ENCODE assay signal across 9 cellular contexts in the genomic region with DNA sequence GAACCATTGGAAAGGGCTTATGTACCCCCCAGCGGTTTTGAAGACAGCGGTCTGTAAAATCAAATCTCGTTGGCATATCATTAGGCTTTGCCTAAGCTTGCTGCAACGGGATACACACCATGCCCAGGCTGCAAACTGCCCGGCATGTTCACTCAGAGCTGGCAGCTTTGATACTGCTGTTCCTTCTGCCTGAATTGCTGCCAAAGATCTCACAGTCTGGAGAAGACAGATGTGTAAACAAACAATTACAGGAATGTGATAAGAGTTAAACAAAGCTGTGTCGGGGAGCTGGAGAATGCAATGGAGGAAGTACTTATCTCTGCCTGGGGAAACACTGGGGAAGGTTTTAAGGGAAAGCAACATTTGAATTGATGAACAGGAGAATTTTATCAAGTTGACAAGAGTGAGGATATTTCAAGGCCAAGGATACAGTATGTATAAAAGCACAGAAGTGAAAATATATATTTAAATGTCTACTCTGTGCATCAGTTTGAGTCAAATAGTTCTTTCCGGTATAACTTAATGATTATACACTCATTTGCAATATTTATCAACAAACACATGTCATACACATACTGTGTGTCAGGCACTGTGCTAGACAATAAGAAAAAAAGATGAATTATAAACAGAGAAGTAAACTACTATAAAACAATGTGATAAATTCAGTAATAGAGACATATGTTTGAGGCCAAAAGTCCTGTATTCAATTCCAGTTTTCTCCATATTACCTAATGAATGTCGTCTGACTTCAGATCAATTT. TPM values are rescaled to one million over a fixed set of nuclear protein-coding genes. Genes with fewer than 3 reads are reported as not detected.
A peak's percentile ranks its signal among the peaks of the same experiment; 100 is the strongest.
DNase-seq lines count a peak whose midpoint lies in the region; ATAC-seq and TF ChIP-seq lines count a peak whose summit lies in the region.
"Had no signal": no experiment of that assay in that cellular context is flagged by ENCODE, and none has a peak within 500 bp of the region (broad histone marks: within the 10 kb centered on the region; RNA-seq: fewer than 3 reads in every experiment).

No MANE protein-coding gene starts in this region.

- H3K9ac ChIP-seq in colonic mucosa (ENCODE audit: low read depth in 2 of 2, low read length in 2 of 2): no peak overlapping the region

- no peak for TF ChIP-seq CTCF in colonic mucosa (IDR thresholded peaks at IDR 0.05)

- H3K9me3 Mint-ChIP-seq in activated CD4-positive, alpha-beta T cell treated with anti-CD3 and anti-CD28 coated beads, Interleukin-2, amount 10 ng/mL, durations not matched to agents 7 days and 5 days: no peaks in the 10 kb centered on the region
- H3K9me3 Mint-ChIP-seq in CD4-positive, alpha-beta memory T cell: no peaks in the 10 kb centered on the region

- H3K4me3 Mint-ChIP-seq in activated CD4-positive, alpha-beta T cell treated with anti-CD3 and anti-CD28 coated beads, Interleukin-2, amount 10 ng/mL, durations not matched to agents 7 days and 5 days: no peak overlapping the region
- no peak overlapping the region for H3K4me3 Mint-ChIP-seq in CD4-positive, alpha-beta memory T cell

- no peaks in the 10 kb centered on the region for H3K27me3 Mint-ChIP-seq in activated CD4-positive, alpha-beta T cell treated with anti-CD3 and anti-CD28 coated beads, Interleukin-2, amount 10 ng/mL, durations not matched to agents 7 days and 5 days
- peaks cover 0 to 2% of the 10 kb centered on the region in 2 donors for H3K27me3 Mint-ChIP-seq in CD4-positive, alpha-beta memory T cell

- H3K36me3 ChIP-seq in colonic mucosa: no peaks in the 10 kb centered on the region
- no peaks in the 10 kb centered on the region for H3K36me3 ChIP-seq in CD4-positive, alpha-beta memory T cell (ENCODE audit: insufficient read depth, low read length)

- CTCF ChIA-PET in activated CD4-positive, alpha-beta T cell treated with anti-CD3 and anti-CD28 coated beads, Interleukin-2, amount 10 ng/mL, durations not matched to agents 7 days and 5 days (lab: Charles Lee): interaction anchor here (0.7 to 2.2 kb wide), 10 partner anchors 8 to 388 kb away, joined by 3 to 5 read pairs (median 3); a partner anchor contains a TSS
- CTCF ChIA-PET in CD4-positive, alpha-beta memory T cell (lab: Charles Lee; ENCODE audit: partially characterized antibody): interaction anchor here (0.6 to 5.1 kb wide), 39 partner anchors 8 to 1327 kb away, joined by 3 to 71 read pairs (median 4); a partner anchor contains a TSS

- H3K4me3 ChIP-seq in colonic mucosa: no peak overlapping the region
- no peak overlapping the region for H3K4me3 ChIP-seq in CD4-positive, alpha-beta memory T cell (ENCODE audit: low read length in 2 of 2)

- intact Hi-C loops in colonic mucosa (cut with DNase I): loop anchor here (10.0 kb wide), 1 partner anchor 385 kb away; a partner anchor contains a TSS
- intact Hi-C loops in CD4-positive, alpha-beta memory T cell (cut with micrococcal nuclease): loop anchor here (2.0 to 5.0 kb wide), 3 partner anchors 58 to 287 kb away; no protein-coding TSS in a partner anchor

- H3K27ac Mint-ChIP-seq in activated CD4-positive, alpha-beta T cell treated with anti-CD3 and anti-CD28 coated beads, Interleukin-2, amount 10 ng/mL, durations not matched to agents 7 days and 5 days: no peak overlapping the region
- H3K27ac Mint-ChIP-seq in CD4-positive, alpha-beta memory T cell: no peak overlapping the region

- H3K9me3 ChIP-seq in colonic mucosa: no peaks in the 10 kb centered on the region
- H3K9me3 ChIP-seq in CD4-positive, alpha-beta memory T cell (ENCODE audit: control insufficient read depth in 1 of 2, low read length in 2 of 2): no peaks in the 10 kb centered on the region

- DNase-seq in ELF-1 (ENCODE audit: low read depth, low spot score) (peak; percentile 21), NCI-H2227 (lab: John Stamatoyannopoulos, UW; ENCODE audit: unreplicated experiment) (peak; percentile 69), colonic mucosa (peak; percentile 64), mucosa of gallbladder (ENCODE audit: low spot score) (peak; percentile 51)
- no peak for DNase-seq in activated CD4-positive, alpha-beta T cell treated with anti-CD3 and anti-CD28 coated beads, Interleukin-2, amount 10 ng/mL, durations not matched to agents 7 days and 5 days
- no peak for DNase-seq in CD4-positive, alpha-beta memory T cell
- DNase-seq in NK-92 treated with Interleukin-12 subunit alpha and Interleukin-12 subunit beta, amount 100 ng/mL, for 24 hours (lab: John Stamatoyannopoulos, UW): no peak
- DNase-seq: cortex of kidney had no signal

- no peak for ATAC-seq in GM21526 (IDR thresholded peaks at IDR 0.05; ENCODE audit: low FRiP score, unreplicated experiment)

- peaks cover 8% of the 10 kb centered on the region for H3K4me1 ChIP-seq in colonic mucosa
- no peaks in the 10 kb centered on the region for H3K4me1 ChIP-seq in CD4-positive, alpha-beta memory T cell (ENCODE audit: insufficient read depth, low read length)

- POLR2A ChIA-PET in activated CD4-positive, alpha-beta T cell treated with anti-CD3 and anti-CD28 coated beads, Interleukin-2, amount 10 ng/mL, durations not matched to agents 7 days and 5 days (lab: Charles Lee): no interaction called here
- POLR2A ChIA-PET in CD4-positive, alpha-beta memory T cell (lab: Charles Lee; ENCODE audit: partially characterized antibody): interaction anchor here (0.6 to 1.5 kb wide), 4 partner anchors 17 to 155 kb away, joined by 3 to 4 read pairs (median 3); no protein-coding TSS in a partner anchor

- H3K36me3 Mint-ChIP-seq in activated CD4-positive, alpha-beta T cell treated with anti-CD3 and anti-CD28 coated beads, Interleukin-2, amount 10 ng/mL, durations not matched to agents 7 days and 5 days (ENCODE audit: low read depth): no peaks in the 10 kb centered on the region
- H3K36me3 Mint-ChIP-seq in CD4-positive, alpha-beta memory T cell: no peaks in the 10 kb centered on the region

- H3K27me3 ChIP-seq in colonic mucosa: no peaks in the 10 kb centered on the region
- no peaks in the 10 kb centered on the region for H3K27me3 ChIP-seq in CD4-positive, alpha-beta memory T cell (ENCODE audit: insufficient read depth, low read length)

- peak overlapping the region; percentile 30 for H3K27ac ChIP-seq in colonic mucosa
- H3K27ac ChIP-seq in CD4-positive, alpha-beta memory T cell (ENCODE audit: low read depth, low read length): no peak overlapping the region

- H3K4me1 Mint-ChIP-seq in activated CD4-positive, alpha-beta T cell treated with anti-CD3 and anti-CD28 coated beads, Interleukin-2, amount 10 ng/mL, durations not matched to agents 7 days and 5 days: peaks cover 3% of the 10 kb centered on the region
- no peaks in the 10 kb centered on the region for H3K4me1 Mint-ChIP-seq in CD4-positive, alpha-beta memory T cell

RNA-seq across cellular contexts. Expression of a gene that starts 29.9 kb away (rescaled TPM):
- total RNA-seq in colonic mucosa (10 to 100 TPM in 1 of 2 donors, 1 to 10 TPM in 1; 5.7 to 10.6 TPM), mucosa of gallbladder (10.8 TPM)
- total RNA-seq in activated CD4-positive, alpha-beta T cell treated with anti-CD3 and anti-CD28 coated beads, Interleukin-2, amount 10 ng/mL, durations not matched to agents 7 days and 5 days: 10 to 100 TPM; 13.0 to 16.3 TPM
- total RNA-seq in CD4-positive, alpha-beta memory T cell: 1 to 10 TPM; 7.5 to 8.8 TPM
- 1 to 10 TPM; 2.2 to 2.5 TPM for polyA plus RNA-seq in CD4-positive, alpha-beta memory T cell

RNA-seq across cellular contexts. Expression of a gene that starts 29.9 kb away (rescaled TPM):
- 10 to 100 TPM; 11.7 to 39.1 TPM for total RNA-seq in colonic mucosa
- 13.0 TPM for total RNA-seq in mucosa of gallbladder
- total RNA-seq in activated CD4-positive, alpha-beta T cell treated with anti-CD3 and anti-CD28 coated beads, Interleukin-2, amount 10 ng/mL, durations not matched to agents 7 days and 5 days: 10 to 100 TPM; 17.2 to 18.1 TPM
- 1 to 10 TPM; 3.9 to 4.8 TPM for total RNA-seq in CD4-positive, alpha-beta memory T cell
- 10 to 100 TPM; 12.9 to 17.5 TPM for polyA plus RNA-seq in CD4-positive, alpha-beta memory T cell

RNA-seq across cellular contexts. Expression of a gene that starts 41.8 kb away (rescaled TPM):
- total RNA-seq in colonic mucosa: not detected
- not detected for total RNA-seq in mucosa of gallbladder
- under 1 TPM; 0.21 to 0.22 TPM for total RNA-seq in activated CD4-positive, alpha-beta T cell treated with anti-CD3 and anti-CD28 coated beads, Interleukin-2, amount 10 ng/mL, durations not matched to agents 7 days and 5 days
- not detected for total RNA-seq in CD4-positive, alpha-beta memory T cell
- under 1 TPM in 1 of 2 donors, not detected in 1; 0.16 TPM for polyA plus RNA-seq in CD4-positive, alpha-beta memory T cell

Comparison
In these comparisons a context has a peak if more than half of its experiments do, and no peak if none do; other contexts are left out.
1. DNase-seq: peak in ELF-1 (single experiment), NCI-H2227 (single experiment), colonic mucosa (single experiment) and mucosa of gallbladder (single experiment); none in activated CD4-positive, alpha-beta T cell treated with anti-CD3 and anti-CD28 coated beads, Interleukin-2, amount 10 ng/mL, durations not matched to agents 7 days and 5 days (single experiment), CD4-positive, alpha-beta memory T cell (0 of 5) and NK-92 treated with Interleukin-12 subunit alpha and Interleukin-12 subunit beta, amount 100 ng/mL, for 24 hours (single experiment).